Comparison of ENCODE assay signal across 1 cellular context in genomic region chr16:81863630-81864352, GRCh38.
TF ChIP-seq lines count a peak whose summit lies in the region.

No MANE protein-coding gene starts in this region.

TF ChIP-seq in GM12878, 131 proteins besides CTCF, POLR2A, EP300 and RAD21 (continued from another document):
- TF ChIP-seq, protein P1, sequence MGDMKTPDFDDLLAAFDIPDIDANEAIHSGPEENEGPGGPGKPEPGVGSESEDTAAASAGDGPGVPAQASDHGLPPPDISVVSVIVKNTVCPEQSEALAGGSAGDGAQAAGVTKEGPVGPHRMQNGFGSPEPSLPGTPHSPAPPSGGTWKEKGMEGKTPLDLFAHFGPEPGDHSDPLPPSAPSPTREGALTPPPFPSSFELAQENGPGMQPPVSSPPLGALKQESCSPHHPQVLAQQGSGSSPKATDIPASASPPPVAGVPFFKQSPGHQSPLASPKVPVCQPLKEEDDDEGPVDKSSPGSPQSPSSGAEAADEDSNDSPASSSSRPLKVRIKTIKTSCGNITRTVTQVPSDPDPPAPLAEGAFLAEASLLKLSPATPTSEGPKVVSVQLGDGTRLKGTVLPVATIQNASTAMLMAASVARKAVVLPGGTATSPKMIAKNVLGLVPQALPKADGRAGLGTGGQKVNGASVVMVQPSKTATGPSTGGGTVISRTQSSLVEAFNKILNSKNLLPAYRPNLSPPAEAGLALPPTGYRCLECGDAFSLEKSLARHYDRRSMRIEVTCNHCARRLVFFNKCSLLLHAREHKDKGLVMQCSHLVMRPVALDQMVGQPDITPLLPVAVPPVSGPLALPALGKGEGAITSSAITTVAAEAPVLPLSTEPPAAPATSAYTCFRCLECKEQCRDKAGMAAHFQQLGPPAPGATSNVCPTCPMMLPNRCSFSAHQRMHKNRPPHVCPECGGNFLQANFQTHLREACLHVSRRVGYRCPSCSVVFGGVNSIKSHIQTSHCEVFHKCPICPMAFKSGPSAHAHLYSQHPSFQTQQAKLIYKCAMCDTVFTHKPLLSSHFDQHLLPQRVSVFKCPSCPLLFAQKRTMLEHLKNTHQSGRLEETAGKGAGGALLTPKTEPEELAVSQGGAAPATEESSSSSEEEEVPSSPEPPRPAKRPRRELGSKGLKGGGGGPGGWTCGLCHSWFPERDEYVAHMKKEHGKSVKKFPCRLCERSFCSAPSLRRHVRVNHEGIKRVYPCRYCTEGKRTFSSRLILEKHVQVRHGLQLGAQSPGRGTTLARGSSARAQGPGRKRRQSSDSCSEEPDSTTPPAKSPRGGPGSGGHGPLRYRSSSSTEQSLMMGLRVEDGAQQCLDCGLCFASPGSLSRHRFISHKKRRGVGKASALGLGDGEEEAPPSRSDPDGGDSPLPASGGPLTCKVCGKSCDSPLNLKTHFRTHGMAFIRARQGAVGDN (IDR thresholded peaks at IDR 0.05): no peak
- peak; percentile 86 for TF ChIP-seq MEF2B (IDR thresholded peaks at IDR 0.05; ENCODE audit: partially characterized antibody, poor library complexity, severe bottlenecking)
